22 cellular contexts compared by ENCODE assay signal in the genomic region with DNA sequence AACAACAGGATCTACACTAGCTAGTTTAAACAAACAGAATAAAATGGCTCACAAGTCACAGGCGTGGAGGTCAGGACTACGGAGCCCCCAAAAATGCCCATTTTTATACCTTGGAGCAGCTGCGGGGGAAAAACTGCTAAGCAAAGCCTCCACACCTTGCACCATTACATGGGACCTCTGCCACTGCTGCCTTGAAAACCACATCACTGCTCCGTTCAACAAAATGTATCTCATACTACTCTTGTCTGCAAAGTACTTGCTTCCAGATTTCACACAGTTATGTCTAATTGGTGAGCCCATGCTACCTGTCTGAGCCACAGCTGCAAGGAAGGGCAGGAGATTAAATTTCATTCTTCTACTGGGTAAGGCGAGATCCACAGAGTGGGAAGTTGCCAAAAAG. TPM values are rescaled to one million over a fixed set of nuclear protein-coding genes. Genes with fewer than 3 reads are reported as not detected.
DNase-seq lines count a peak whose midpoint lies in the region; ATAC-seq and TF ChIP-seq lines count a peak whose summit lies in the region.
"Had no signal": no experiment of that assay in that cellular context is flagged by ENCODE, and none has a peak within 500 bp of the region (broad histone marks: within the 10 kb centered on the region; RNA-seq: fewer than 3 reads in every experiment).

No MANE protein-coding gene starts in this region.

- H3K27ac ChIP-seq in CD8-positive, alpha-beta memory T cell (ENCODE audit: low read depth, low read length) = no peak overlapping the region
- H3K27ac ChIP-seq in OCI-LY3 (ENCODE audit: low read length) = peak overlapping the region; percentile 59
- H3K27ac ChIP-seq: brain microvascular endothelial cell, dorsolateral prefrontal cortex, HL-60, RWPE1 had no signal

- H3K9me3 Mint-ChIP-seq in CD8-positive, alpha-beta memory T cell = no peaks in the 10 kb centered on the region
- H3K9me3 Mint-ChIP-seq in naive B cell = peaks cover 0 to 2% (median 0%) of the 10 kb centered on the region in 7 donors
- no peaks in the 10 kb centered on the region for H3K9me3 Mint-ChIP-seq in MCF 10A (ENCODE audit: unreplicated experiment)

- CTCF ChIA-PET in CD8-positive, alpha-beta memory T cell (lab: Charles Lee) = interaction anchor here (0.8 kb wide), 1 partner anchor 25 kb away, joined by 3 read pairs; no protein-coding TSS in a partner anchor
- CTCF ChIA-PET in MCF 10A (lab: Yijun Ruan, JAX) = interaction anchor here (0.8 to 0.9 kb wide), 3 partner anchors 11 to 74 kb away, joined by 3 to 4 read pairs (median 3); no protein-coding TSS in a partner anchor

- H3K9me3 ChIP-seq in CD8-positive, alpha-beta memory T cell (ENCODE audit: low read length) = no peaks in the 10 kb centered on the region
- H3K9me3 ChIP-seq in OCI-LY3 (ENCODE audit: insufficient read depth, low read length) = no peaks in the 10 kb centered on the region

- no peaks in the 10 kb centered on the region for H4K20me1 ChIP-seq in OCI-LY3 (ENCODE audit: insufficient read depth, low read length)

- H3K4me2 ChIP-seq in OCI-LY3 (ENCODE audit: low read length) = no peak overlapping the region
- H3K4me2 ChIP-seq: smooth muscle cell had no signal

- H3K36me3 ChIP-seq in CD8-positive, alpha-beta memory T cell (ENCODE audit: insufficient read depth, low read length) = no peaks in the 10 kb centered on the region
- peaks cover 25% of the 10 kb centered on the region for H3K36me3 ChIP-seq in OCI-LY3 (replicated peaks; ENCODE audit: low read depth, low read length)

- H3K4me3 ChIP-seq in CD8-positive, alpha-beta memory T cell (ENCODE audit: low read length) = no peak overlapping the region
- H3K4me3 ChIP-seq in OCI-LY3 (ENCODE audit: low read length) (no peak overlapping the region), foreskin fibroblast (ENCODE audit: low read depth in 1 of 2, low read length in 2 of 2) (no peak overlapping the region)
- H3K4me3 ChIP-seq: dorsolateral prefrontal cortex, smooth muscle cell had no signal

- POLR2A ChIA-PET in CD8-positive, alpha-beta memory T cell (lab: Charles Lee) = no interaction called here
- POLR2A ChIA-PET in MCF 10A (lab: Yijun Ruan, JAX) = no interaction called here

- H3K79me2 ChIP-seq in OCI-LY3 (ENCODE audit: low read length) = peaks cover 8% of the 10 kb centered on the region

- TF ChIP-seq CTCF in OCI-LY3 (IDR thresholded peaks at IDR 0.05; ENCODE audit: low read depth, low read length) = no peak
- TF ChIP-seq CTCF in foreskin fibroblast (IDR thresholded peaks at IDR 0.05; ENCODE audit: low read depth, low read length) = no peak
- TF ChIP-seq CTCF in MCF 10A (IDR thresholded peaks at IDR 0.05; ENCODE audit: unreplicated experiment) = no peak

- H3K27me3 ChIP-seq in CD8-positive, alpha-beta memory T cell (ENCODE audit: insufficient read depth, low read length, poor library complexity, severe bottlenecking) = no peaks in the 10 kb centered on the region
- H3K27me3 ChIP-seq in OCI-LY3 (ENCODE audit: low read depth, low read length) = no peaks in the 10 kb centered on the region
- H3K27me3 ChIP-seq: brain microvascular endothelial cell, dorsolateral prefrontal cortex had no signal

- H3K27me3 Mint-ChIP-seq in CD8-positive, alpha-beta memory T cell = no peaks in the 10 kb centered on the region
- H3K27me3 Mint-ChIP-seq in naive B cell (no peaks in the 10 kb centered on the region), MCF 10A (ENCODE audit: insufficient read depth, unreplicated experiment) (no peaks in the 10 kb centered on the region)

- H3K36me3 Mint-ChIP-seq in CD8-positive, alpha-beta memory T cell = peaks cover 0 to 44% (median 11%) of the 10 kb centered on the region in 3 donors
- H3K36me3 Mint-ChIP-seq in naive B cell = peaks cover 7 to 11% of the 10 kb centered on the region in 2 donors
- peaks cover 38% of the 10 kb centered on the region for H3K36me3 Mint-ChIP-seq in MCF 10A (ENCODE audit: insufficient read depth, unreplicated experiment)

- H3K4me1 Mint-ChIP-seq in CD8-positive, alpha-beta memory T cell = peaks cover 23 to 55% (median 29%) of the 10 kb centered on the region in 3 donors
- H3K4me1 Mint-ChIP-seq in naive B cell (peaks cover 19 to 21% (median 21%) of the 10 kb centered on the region in 3 donors), MCF 10A (ENCODE audit: insufficient read depth, unreplicated experiment) (no peaks in the 10 kb centered on the region)
- H3K4me1 Mint-ChIP-seq: CD14-positive monocyte had no signal

- intact Hi-C loops in MCF 10A (cut with micrococcal nuclease) = no loop called here

- no peak overlapping the region for H3K4me3 Mint-ChIP-seq in CD8-positive, alpha-beta memory T cell
- no peak overlapping the region for H3K4me3 Mint-ChIP-seq in naive B cell
- no peak overlapping the region for H3K4me3 Mint-ChIP-seq in MCF 10A (ENCODE audit: unreplicated experiment)
- H3K4me3 Mint-ChIP-seq: CD14-positive monocyte had no signal

- no peak for ATAC-seq in naive B cell (ENCODE audit: low read depth in 2 of 2)

- DNase-seq in DMS53 (lab: John Stamatoyannopoulos, UW) = peak; percentile 54
- DNase-seq in DMS53 treated with DMSO at 0.1 percent for 48 hours (lab: John Stamatoyannopoulos, UW; ENCODE audit: unreplicated experiment) = no peak
- no peak for DNase-seq in CD8-positive, alpha-beta memory T cell
- no peak for DNase-seq in naive B cell
- DNase-seq in OCI-M2 (lab: John Stamatoyannopoulos, UW; ENCODE audit: unreplicated experiment) = no peak
- no peak for DNase-seq in foreskin fibroblast
- DNase-seq in MCF 10A (ENCODE audit: unreplicated experiment) = no peak
- DNase-seq: 8988T, activated gamma-delta T cell treated with Interleukin-2 at 50 U/mL for 16 hours, brain microvascular endothelial cell, dorsolateral prefrontal cortex, Karpas-422, kidney glomerular epithelial cell, midbrain, NCI-H146, NCI-H774, T-helper 2 cell had no signal

- no peak overlapping the region for H3K9ac ChIP-seq in OCI-LY3 (ENCODE audit: low read length)

- H3K27ac Mint-ChIP-seq in CD8-positive, alpha-beta memory T cell = peak overlapping the region in 6 of 8 donors; percentile 12 to 85 (median 15)
- H3K27ac Mint-ChIP-seq in naive B cell = peak overlapping the region; percentile 43 to 92 (median 78)
- no peak overlapping the region for H3K27ac Mint-ChIP-seq in MCF 10A (ENCODE audit: low read depth, unreplicated experiment)
- H3K27ac Mint-ChIP-seq: CD14-positive monocyte had no signal

- BruUV-seq in MCF 10A (replicated peaks; lab: Mats Ljungman, UMichigan) = no TSS peak

- H3K4me1 ChIP-seq in CD8-positive, alpha-beta memory T cell (ENCODE audit: insufficient read depth, low read length) = no peaks in the 10 kb centered on the region
- peaks cover 21% of the 10 kb centered on the region for H3K4me1 ChIP-seq in OCI-LY3 (ENCODE audit: low read length)

- no peak overlapping the region for H2AFZ ChIP-seq in OCI-LY3 (ENCODE audit: low read depth, low read length)

RNA-seq across cellular contexts. Expression of a gene that starts 24.4 kb away (rescaled TPM):
- total RNA-seq in CD8-positive, alpha-beta memory T cell = 10 to 100 TPM; 81.1 to 85.5 TPM
- polyA plus RNA-seq in CD8-positive, alpha-beta memory T cell = 39.3 TPM
- polyA plus RNA-seq in naive B cell (ENCODE audit: low read depth in 6 of 6) = 10 to 100 TPM; 38.4 to 65.4 (median 53.7) TPM
- total RNA-seq in MCF 10A (2022) = 29.2 and 37.1 TPM in 2 replicates

RNA-seq across cellular contexts. Expression of a gene that starts 56.2 kb away (rescaled TPM):
- 1 to 10 TPM; 1.2 to 1.4 TPM for total RNA-seq in CD8-positive, alpha-beta memory T cell
- polyA plus RNA-seq in CD8-positive, alpha-beta memory T cell = not detected
- 1 to 10 TPM; 2.3 to 6.8 (median 4.0) TPM for polyA plus RNA-seq in naive B cell (ENCODE audit: low read depth in 6 of 6)
- 0.07 TPM in 1 of 2 replicates, not detected in the other for total RNA-seq in MCF 10A (2022)
- polyA plus RNA-seq: CD14-positive monocyte had no signal
